In genomic region chr17:51371732-51372151, GRCh38 we compare ENCODE assay signal across 8 cellular contexts.
DNase-seq lines count a peak whose midpoint lies in the region; ATAC-seq and TF ChIP-seq lines count a peak whose summit lies in the region.

No MANE protein-coding gene starts in this region.

- H3K9ac ChIP-seq in NT2/D1 (ENCODE audit: insufficient read length, low read depth): no peak overlapping the region

- CTCF ChIA-PET in activated naive CD4-positive, alpha-beta T cell treated with anti-CD3 and anti-CD28 coated beads, Interleukin-2, amount 10 ng/mL, durations not matched to agents 7 days and 5 days (lab: Charles Lee): interaction anchor here (0.6 to 5.0 kb wide), 28 partner anchors 13 to 740 kb away, joined by 3 to 90 read pairs (median 4); no protein-coding TSS in a partner anchor

- H3K4me1 ChIP-seq in NT2/D1 (ENCODE audit: insufficient read depth, insufficient read length): peaks cover 3% of the 10 kb centered on the region

- peak overlapping the region; percentile 59 for H3K27ac ChIP-seq in HL-60 (replicated peaks)

- H3K36me3 ChIP-seq in NT2/D1 (ENCODE audit: insufficient read depth, insufficient read length, low read length): no peaks in the 10 kb centered on the region

- peaks cover 5% of the 10 kb centered on the region for H3K36me3 Mint-ChIP-seq in activated naive CD4-positive, alpha-beta T cell treated with anti-CD3 and anti-CD28 coated beads, Interleukin-2, amount 10 ng/mL, durations not matched to agents 7 days and 5 days
- no peaks in the 10 kb centered on the region for H3K36me3 Mint-ChIP-seq in glutamatergic neuron (ENCODE audit: unreplicated experiment)

- TF ChIP-seq CTCF in HL-60 (IDR thresholded peaks at IDR 0.05; ENCODE audit: insufficient read depth, low read length) (peak; percentile 70), glutamatergic neuron (IDR thresholded peaks at IDR 0.05; ENCODE audit: partially characterized antibody, unreplicated experiment) (peak; percentile 35)

- H3K27me3 Mint-ChIP-seq in activated naive CD4-positive, alpha-beta T cell treated with anti-CD3 and anti-CD28 coated beads, Interleukin-2, amount 10 ng/mL, durations not matched to agents 7 days and 5 days: peaks cover 13% of the 10 kb centered on the region
- H3K27me3 Mint-ChIP-seq in glutamatergic neuron (ENCODE audit: unreplicated experiment): no peaks in the 10 kb centered on the region

- H3K4me3 ChIP-seq in HL-60 (replicated peaks; ENCODE audit: insufficient read depth, low read length) (peak overlapping the region; percentile 38), NT2/D1 (ENCODE audit: insufficient read length, low read depth) (no peak overlapping the region)

- peaks cover 15% of the 10 kb centered on the region for H3K9me3 Mint-ChIP-seq in activated naive CD4-positive, alpha-beta T cell treated with anti-CD3 and anti-CD28 coated beads, Interleukin-2, amount 10 ng/mL, durations not matched to agents 7 days and 5 days
- peaks cover 3% of the 10 kb centered on the region for H3K9me3 Mint-ChIP-seq in glutamatergic neuron (ENCODE audit: unreplicated experiment)

- H3K27me3 ChIP-seq in HL-60 (ENCODE audit: insufficient read depth, poor library complexity, severe bottlenecking) (no peaks in the 10 kb centered on the region), NT2/D1 (ENCODE audit: insufficient read depth, insufficient read length) (no peaks in the 10 kb centered on the region)

- peaks cover 19% of the 10 kb centered on the region for H3K4me1 Mint-ChIP-seq in activated naive CD4-positive, alpha-beta T cell treated with anti-CD3 and anti-CD28 coated beads, Interleukin-2, amount 10 ng/mL, durations not matched to agents 7 days and 5 days
- H3K4me1 Mint-ChIP-seq in glutamatergic neuron (ENCODE audit: low read depth, unreplicated experiment): peaks cover 6% of the 10 kb centered on the region

- peak; percentile 24 for DNase-seq in DMS153 treated with DMSO at 0.1 percent for 48 hours (lab: John Stamatoyannopoulos, UW; ENCODE audit: unreplicated experiment)
- DNase-seq in HL-60 (ENCODE audit: low read depth in 1 of 2, low spot score in 1 of 2): peak; percentile 56 to 83
- DNase-seq in NT2/D1 (ENCODE audit: low read depth, low spot score): peak; percentile 67
- peak; percentile 68 for DNase-seq in activated naive CD4-positive, alpha-beta T cell treated with anti-CD3 and anti-CD28 coated beads, Interleukin-2, amount 10 ng/mL, durations not matched to agents 7 days and 5 days
- peak; percentile 58 for DNase-seq in glutamatergic neuron
- DNase-seq in pulmonary artery endothelial cell (ENCODE audit: low read depth, low spot score): peak; percentile 29

- 0 out of 2 replicates have a peak, but pooled peaks cover under 1% of the 10 kb centered on the region for H3K9me3 ChIP-seq in NT2/D1 (ENCODE audit: insufficient read depth, low read length)

- no peak overlapping the region for H3K4me3 Mint-ChIP-seq in activated naive CD4-positive, alpha-beta T cell treated with anti-CD3 and anti-CD28 coated beads, Interleukin-2, amount 10 ng/mL, durations not matched to agents 7 days and 5 days
- H3K4me3 Mint-ChIP-seq in glutamatergic neuron (ENCODE audit: unreplicated experiment): no peak overlapping the region

- ATAC-seq in GM18520 (IDR thresholded peaks at IDR 0.05; ENCODE audit: unreplicated experiment): no peak
- no peak for ATAC-seq in HG03159 (IDR thresholded peaks at IDR 0.05; ENCODE audit: unreplicated experiment)

- no peak overlapping the region for H3K27ac Mint-ChIP-seq in activated naive CD4-positive, alpha-beta T cell treated with anti-CD3 and anti-CD28 coated beads, Interleukin-2, amount 10 ng/mL, durations not matched to agents 7 days and 5 days
- no peak overlapping the region for H3K27ac Mint-ChIP-seq in glutamatergic neuron (ENCODE audit: unreplicated experiment)
